ENCODE assay signal across 8 cellular contexts in the genomic region with DNA sequence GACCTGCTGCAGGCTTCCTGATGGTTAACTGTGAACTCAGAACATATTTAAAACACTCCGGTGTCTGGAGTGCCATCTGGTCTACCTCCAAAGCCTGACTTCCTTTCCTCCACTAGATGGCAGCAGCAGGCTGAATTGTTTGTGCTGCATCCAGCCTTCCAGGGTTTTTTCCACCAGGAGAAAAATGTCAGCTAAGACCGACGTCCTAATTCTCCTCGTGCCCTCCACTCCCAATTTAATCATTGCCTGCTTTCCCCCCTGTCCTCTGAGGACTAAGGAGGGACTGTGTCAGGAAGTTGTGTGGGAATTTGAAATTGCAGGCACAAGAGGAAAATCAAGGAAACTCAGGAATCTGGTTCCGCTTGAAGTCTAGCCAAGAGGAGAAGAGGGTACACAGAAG.
DNase-seq lines count a peak whose midpoint lies in the region; ATAC-seq lines count a peak whose summit lies in the region.

No MANE protein-coding gene starts in this region.

- H3K4me3 Mint-ChIP-seq in stimulated activated effector memory CD8-positive, alpha-beta T cell treated with anti-CD3 and anti-CD28 coated beads, Interleukin-12 subunit alpha, Interleukin-12 subunit beta, amount 100 ng/mL, for 72 hours = no peak overlapping the region

- H3K36me3 Mint-ChIP-seq in stimulated activated effector memory CD8-positive, alpha-beta T cell treated with anti-CD3 and anti-CD28 coated beads, Interleukin-12 subunit alpha, Interleukin-12 subunit beta, amount 100 ng/mL, for 72 hours = no peaks in the 10 kb centered on the region

- no peak for ATAC-seq in stimulated activated effector memory CD8-positive, alpha-beta T cell treated with anti-CD3 and anti-CD28 coated beads, Interleukin-12 subunit alpha, Interleukin-12 subunit beta, amount 100 ng/mL, for 72 hours
- no peak for ATAC-seq in GM19463 (IDR thresholded peaks at IDR 0.05; ENCODE audit: unreplicated experiment)

- H3K27ac Mint-ChIP-seq in stimulated activated effector memory CD8-positive, alpha-beta T cell treated with anti-CD3 and anti-CD28 coated beads, Interleukin-12 subunit alpha, Interleukin-12 subunit beta, amount 100 ng/mL, for 72 hours = no peak overlapping the region

- DNase-seq in AML-193 (lab: John Stamatoyannopoulos, UW) = peak; percentile 29 to 46
- DNase-seq in GOT3 (lab: John Stamatoyannopoulos, UW) = peak; percentile 6
- DNase-seq in NCI-H446 (lab: John Stamatoyannopoulos, UW) = peak; percentile 89 to 93
- peak; percentile 22 to 24 for DNase-seq in activated CD4-positive, alpha-beta T cell treated with anti-CD3 and anti-CD28 coated beads, Interleukin-2, amount 50 U/mL, for 4 hours
- DNase-seq in effector CD8-positive, alpha-beta T cell (lab: John Stamatoyannopoulos, UW) = peak; percentile 9
- peak; percentile 90 for DNase-seq in medulla oblongata (ENCODE audit: extremely low spot score)
- DNase-seq in stimulated activated effector memory CD8-positive, alpha-beta T cell treated with anti-CD3 and anti-CD28 coated beads, Interleukin-12 subunit alpha, Interleukin-12 subunit beta, amount 100 ng/mL, for 72 hours (ENCODE audit: low spot score in 2 of 2) = peak; percentile 33 to 66

- no peaks in the 10 kb centered on the region for H3K9me3 Mint-ChIP-seq in stimulated activated effector memory CD8-positive, alpha-beta T cell treated with anti-CD3 and anti-CD28 coated beads, Interleukin-12 subunit alpha, Interleukin-12 subunit beta, amount 100 ng/mL, for 72 hours

- no peaks in the 10 kb centered on the region for H3K4me1 Mint-ChIP-seq in stimulated activated effector memory CD8-positive, alpha-beta T cell treated with anti-CD3 and anti-CD28 coated beads, Interleukin-12 subunit alpha, Interleukin-12 subunit beta, amount 100 ng/mL, for 72 hours

Comparison
In these comparisons a context has a peak if more than half of its experiments do, and no peak if none do; other contexts are left out.
1. DNase-seq: peak in every context shown above with its lines; median percentile 91 in NCI-H446; 90 in medulla oblongata; 50 in stimulated activated effector memory CD8-positive, alpha-beta T cell treated with anti-CD3 and anti-CD28 coated beads, Interleukin-12 subunit alpha, Interleukin-12 subunit beta, amount 100 ng/mL, for 72 hours; 38 in AML-193; 23 in activated CD4-positive, alpha-beta T cell treated with anti-CD3 and anti-CD28 coated beads, Interleukin-2, amount 50 U/mL, for 4 hours; 9 in effector CD8-positive, alpha-beta T cell; 6 in GOT3.